ENCODE assay signal across 27 cellular contexts in genomic region chr14:83342590-83342989, GRCh38.
DNase-seq lines count a peak whose midpoint lies in the region; ATAC-seq and TF ChIP-seq lines count a peak whose summit lies in the region.
"Had no signal": no experiment of that assay in that cellular context is flagged by ENCODE, and none has a peak within 500 bp of the region (broad histone marks: within the 10 kb centered on the region; RNA-seq: fewer than 3 reads in every experiment).

No MANE protein-coding gene starts in this region.

- no peak for TF ChIP-seq CTCF in ascending aorta (IDR thresholded peaks at IDR 0.05)
- no peak for TF ChIP-seq CTCF in heart right ventricle (IDR thresholded peaks at IDR 0.05)
- TF ChIP-seq CTCF in testis (IDR thresholded peaks at IDR 0.05), result no peak
- TF ChIP-seq CTCF in gastrocnemius medialis (IDR thresholded peaks at IDR 0.05 in 4 of 5, conservative IDR thresholded peaks at IDR 0.05 in 1 of 5), result no peak

- H3K4me1 ChIP-seq in ascending aorta (no peaks in the 10 kb centered on the region), heart right ventricle (no peaks in the 10 kb centered on the region), testis (no peaks in the 10 kb centered on the region), gastrocnemius medialis (no peaks in the 10 kb centered on the region)
- H3K4me1 ChIP-seq: breast epithelium, esophagus muscularis mucosa had no signal

- no peaks in the 10 kb centered on the region for H3K27me3 ChIP-seq in ascending aorta
- no peaks in the 10 kb centered on the region for H3K27me3 ChIP-seq in heart right ventricle
- H3K27me3 ChIP-seq in testis, result no peaks in the 10 kb centered on the region
- H3K27me3 ChIP-seq in gastrocnemius medialis, result no peaks in the 10 kb centered on the region
- H3K27me3 ChIP-seq: breast epithelium, esophagus muscularis mucosa had no signal

- intact Hi-C loops in ascending aorta (cut with DNase I), result no loop called here
- intact Hi-C loops in heart right ventricle (cut with DNase I), result no loop called here
- intact Hi-C loops in testis (cut with DNase I; ENCODE audit: low total_unique reads), result no loop called here
- intact Hi-C loops in gastrocnemius medialis (cut with DNase I; ENCODE audit: low total_unique reads), result no loop called here

- H3K9me3 ChIP-seq in ascending aorta (no peaks in the 10 kb centered on the region), heart right ventricle (peaks cover 0 to 27% (median 0%) of the 10 kb centered on the region in 11 donors), testis (no peaks in the 10 kb centered on the region), gastrocnemius medialis (no peaks in the 10 kb centered on the region)
- H3K9me3 ChIP-seq: breast epithelium had no signal

- TF ChIP-seq POLR2A in testis (IDR thresholded peaks at IDR 0.05), result no peak
- no peak for TF ChIP-seq POLR2A in gastrocnemius medialis (IDR thresholded peaks at IDR 0.05)

- H3K27ac ChIP-seq in ascending aorta, result no peak overlapping the region
- no peak overlapping the region for H3K27ac ChIP-seq in heart right ventricle
- H3K27ac ChIP-seq in testis, result no peak overlapping the region
- H3K27ac ChIP-seq in gastrocnemius medialis, result no peak overlapping the region
- H3K27ac ChIP-seq: breast epithelium, coronary artery, esophagus muscularis mucosa had no signal

- 76 to 81% methylated on average over 9 of the region's 9 CpGs for WGBS in heart right ventricle, 2 donors
- WGBS in testis, 2 donors, result 30 to 37% methylated on average over 9 of the region's 9 CpGs

- H3K36me3 ChIP-seq in ascending aorta, result no peaks in the 10 kb centered on the region
- no peaks in the 10 kb centered on the region for H3K36me3 ChIP-seq in heart right ventricle
- no peaks in the 10 kb centered on the region for H3K36me3 ChIP-seq in testis (ENCODE audit: low read depth, missing control alignments)
- no peaks in the 10 kb centered on the region for H3K36me3 ChIP-seq in gastrocnemius medialis
- H3K36me3 ChIP-seq: breast epithelium, esophagus muscularis mucosa had no signal

- in situ Hi-C loops in gastrocnemius medialis (cut with MboI; ENCODE audit: low sequenced_read_pairs in 4 of 4), result no loop called here

- H3K4me3 ChIP-seq in ascending aorta (no peak overlapping the region), heart right ventricle (no peak overlapping the region), testis (peak overlapping the region in 1 of 2 donors; percentile 18), gastrocnemius medialis (no peak overlapping the region)
- H3K4me3 ChIP-seq: breast epithelium, coronary artery, esophagus muscularis mucosa had no signal

- DNase-seq in EH (ENCODE audit: low read depth), result peak; percentile 2
- peak; percentile 14 to 72 for DNase-seq in ascending aorta (ENCODE audit: low spot score in 2 of 2)
- peak; percentile 13 to 16 for DNase-seq in heart right ventricle
- DNase-seq in testis, result peak; percentile 57
- no peak for DNase-seq in NCI-H69 (lab: John Stamatoyannopoulos, UW)
- no peak for DNase-seq in gastrocnemius medialis
- no peak for DNase-seq in HPDE6-E6E7 (ENCODE audit: extremely low spot score)
- DNase-seq: activated CD4-positive, alpha-beta T cell treated with anti-CD3 and anti-CD28 coated beads for 48 hours; activated naive CD4-positive, alpha-beta T cell treated with Interleukin-2 at 50 U/mL for 16 hours; activated T-cell treated with anti-CD3 and anti-CD28 coated beads, Interleukin-2, amount 50 U/mL, for 4 hours; CD4-positive, alpha-beta T cell; EL; Karpas-422; natural killer cell; NCI-H187; NCI-H524 treated with DMSO at 0.1 percent for 48 hours; RPMI8226; stimulated activated CD4-positive, alpha-beta T cell treated with anti-CD3 and anti-CD28 coated beads, Interleukin-12 subunit alpha, Interleukin-12 subunit beta, amount 100 ng/mL, for 4 hours; stimulated activated CD4-positive, alpha-beta T cell treated with anti-CD3 and anti-CD28 coated beads, Interleukin-4, amount 100 ng/mL, for 24 hours; stimulated activated naive B cell treated with anti-CD40 and anti-IgM and Interleukin-4, amounts not matched to agents 10 μg/mL and 1 μg/mL and 100 μg/mL, for 72 hours; T-helper 2 cell had no signal

- peak in 3 of 8 donors; percentile 37 to 49 (median 41) for ATAC-seq in heart right ventricle
- no peak for ATAC-seq in HG02642 (IDR thresholded peaks at IDR 0.05; ENCODE audit: poor library complexity, unreplicated experiment)
- no peak for ATAC-seq in gastrocnemius medialis
- ATAC-seq: activated T-cell treated with anti-CD3 and anti-CD28 coated beads, Interleukin-2, amount 50 U/mL, for 4 hours; left colon; natural killer cell; SK-N-SH treated with all-trans-retinoic acid at 6 μM for 48 hours; stimulated activated naive B cell treated with anti-CD40 and anti-IgM and Interleukin-4, amounts not matched to agents 10 μg/mL and 1 μg/mL and 100 μg/mL, for 72 hours had no signal

Comparison
In these comparisons a context has a peak if more than half of its experiments do, and no peak if none do; other contexts are left out.
1. DNase-seq: peak in EH (single experiment), ascending aorta (2 of 2), heart right ventricle (2 of 2) and testis (single experiment); none in NCI-H69 (single experiment), gastrocnemius medialis (0 of 2) and HPDE6-E6E7 (single experiment).